Comparison of ENCODE assay signal across 13 cellular contexts in genomic region chr5:158874814-158875213, GRCh38.
DNase-seq lines count a peak whose midpoint lies in the region; ATAC-seq and TF ChIP-seq lines count a peak whose summit lies in the region.
"Had no signal": no experiment of that assay in that cellular context is flagged by ENCODE, and none has a peak within 500 bp of the region (broad histone marks: within the 10 kb centered on the region; RNA-seq: fewer than 3 reads in every experiment).

No MANE protein-coding gene starts in this region.

- H3K4me1 ChIP-seq in heart left ventricle (peaks cover 0 to 69% (median 29%) of the 10 kb centered on the region in 12 donors), PC-3 (ENCODE audit: insufficient read depth, low read length) (peaks cover 12% of the 10 kb centered on the region), thoracic aorta (ENCODE audit: control insufficient read depth in 1 of 2, low read depth in 2 of 2) (peaks cover 25 to 69% of the 10 kb centered on the region in 2 donors)
- H3K4me1 ChIP-seq: Caco-2 had no signal

- CTCF ChIA-PET in PC-3 (lab: Charles Lee): interaction anchor here (0.6 kb wide), 1 partner anchor 197 kb away, joined by 5 read pairs; no protein-coding TSS in a partner anchor

- H3K9me3 ChIP-seq in heart left ventricle (no peaks in the 10 kb centered on the region), PC-3 (ENCODE audit: low read length) (no peaks in the 10 kb centered on the region), thoracic aorta (no peaks in the 10 kb centered on the region)
- H3K9me3 ChIP-seq: Caco-2, testis had no signal

- H4K20me1 ChIP-seq in PC-3 (ENCODE audit: low read length): no peaks in the 10 kb centered on the region

- intact Hi-C loops in heart left ventricle (cut with DNase I): loop anchor here in 6 of 10 donors (5.0 to 10.0 kb wide), 6 partner anchors 150 to 227 kb away; partner anchors contain the start of gene EBF1 (in 4 of the 6)
- intact Hi-C loops in Right ventricle myocardium superior (cut with DNase I): no loop called here
- intact Hi-C loops in PC-3 (cut with micrococcal nuclease): loop anchor here (1.0 kb wide), 2 partner anchors 43 to 225 kb away; no protein-coding TSS in a partner anchor

- peak overlapping the region; percentile 72 for H3K4me2 ChIP-seq in PC-3 (ENCODE audit: low read length)

- in situ Hi-C loops in GM13976 (cut with MboI; ENCODE audit: low sequenced_read_pairs, unreplicated experiment): no loop called here

- ATAC-seq in heart left ventricle (peak in 1 of 4 donors; percentile 7), Right ventricle myocardium superior (ENCODE audit: poor library complexity) (no peak), PC-3 (peak; percentile 8; the same call in 1 of the 2 replicates), thoracic aorta (ENCODE audit: insufficient number of reproducible peaks, low FRiP score, low read depth) (no peak), GM21737 (IDR thresholded peaks at IDR 0.05; ENCODE audit: unreplicated experiment) (no peak)

- POLR2A ChIA-PET in PC-3 (lab: Charles Lee; ENCODE audit: unreplicated experiment): no interaction called here

- H3K79me2 ChIP-seq in PC-3 (ENCODE audit: low read length): no peaks in the 10 kb centered on the region

- peak overlapping the region; percentile 54; the same call in 1 of the 2 replicates for H2AFZ ChIP-seq in PC-3 (ENCODE audit: low read length)

- no TSS peak for BruUV-seq in PC-3 (replicated peaks; lab: Mats Ljungman, UMichigan)

- TF ChIP-seq POLR2A in heart left ventricle (IDR thresholded peaks at IDR 0.05): no peak

- 0 out of 2 replicates have a peak overlapping the region, but pooled peaks have one; percentile 10 for H3K9ac ChIP-seq in PC-3 (ENCODE audit: low read length)

- no peaks in the 10 kb centered on the region for H3K27me3 ChIP-seq in heart left ventricle
- no peaks in the 10 kb centered on the region for H3K27me3 ChIP-seq in PC-3 (ENCODE audit: low read length)
- H3K27me3 ChIP-seq in thoracic aorta (replicated peaks; ENCODE audit: insufficient read depth): no peaks in the 10 kb centered on the region
- H3K27me3 ChIP-seq: testis had no signal

- no peaks in the 10 kb centered on the region for H3K36me3 ChIP-seq in heart left ventricle
- H3K36me3 ChIP-seq in PC-3 (ENCODE audit: low read depth, low read length): no peaks in the 10 kb centered on the region
- no peaks in the 10 kb centered on the region for H3K36me3 ChIP-seq in thoracic aorta

- H3K4me3 ChIP-seq in heart left ventricle (peak overlapping the region in 9 of 12 donors; percentile 17 to 42 (median 24)), PC-3 (ENCODE audit: low read length) (peak overlapping the region; percentile 42), fibroblast of the aortic adventitia (ENCODE audit: low read depth, low read length) (peak overlapping the region; percentile 34), thoracic aorta (peak overlapping the region; percentile 53)
- H3K4me3 ChIP-seq: testis had no signal

- peak overlapping the region in 11 of 12 donors; percentile 33 to 78 (median 69) for H3K27ac ChIP-seq in heart left ventricle
- H3K27ac ChIP-seq in PC-3 (ENCODE audit: low read length): peak overlapping the region; percentile 68
- H3K27ac ChIP-seq in thoracic aorta: peak overlapping the region; percentile 65 to 67
- H3K27ac ChIP-seq: HL-60 had no signal

- DNase-seq in heart left ventricle (no peak), Right ventricle myocardium superior (no peak), PC-3 (no peak), fibroblast of the aortic adventitia (ENCODE audit: low read depth) (peak; percentile 27), thoracic aorta (ENCODE audit: low spot score) (no peak), GM13976 (ENCODE audit: low spot score) (no peak), UCSD-AML1 (lab: John Stamatoyannopoulos, UW; ENCODE audit: unreplicated experiment) (no peak)
- DNase-seq: Caco-2, HFFc6, NCI-H2227 treated with DMSO at 0.1 percent for 48 hours, testis had no signal

- TF ChIP-seq CTCF in heart left ventricle (IDR thresholded peaks at IDR 0.05) (no peak), PC-3 (conservative IDR thresholded peaks at IDR 0.05; ENCODE audit: low read depth, low read length) (no peak), fibroblast of the aortic adventitia (IDR thresholded peaks at IDR 0.05; ENCODE audit: insufficient read depth, low read length) (no peak), thoracic aorta (IDR thresholded peaks at IDR 0.05) (no peak), GM13976 (IDR thresholded peaks at IDR 0.05; ENCODE audit: borderline replicate concordance, control extremely low read depth, extremely low read depth, insufficient read depth, missing control alignments) (no peak)

- H3F3A ChIP-seq in PC-3 (ENCODE audit: low read length, unreplicated experiment): no peaks in the 10 kb centered on the region

- no peaks in the 10 kb centered on the region for H3K9me2 ChIP-seq in PC-3 (replicated peaks; ENCODE audit: low read length)
